Comparison of ENCODE assay signal across 24 cellular contexts in genomic region chr2:1794821-1795220, GRCh38.
"Had no signal": no experiment of that assay in that cellular context is flagged by ENCODE, and none has a peak within 500 bp of the region (broad histone marks: within the 10 kb centered on the region; RNA-seq: fewer than 3 reads in every experiment).

No MANE protein-coding gene starts in this region.

- ATAC-seq: activated CD4-positive, CD25-positive, alpha-beta regulatory T cell treated with anti-CD3 and anti-CD28 coated beads, Interleukin-2, amount 50 U/mL, for 24 hours; activated CD8-positive, alpha-beta T cell treated with anti-CD3 and anti-CD28 coated beads, Interleukin-2, amount 10 ng/mL, durations not matched to agents 7 days and 5 days; activated T-cell treated with anti-CD3 and anti-CD28 coated beads, Interleukin-2, amount 50 U/mL, for 4 hours; body of pancreas; gastrocnemius medialis; naive thymus-derived CD8-positive, alpha-beta T cell; sciatic nerve; stimulated activated memory B cell treated with anti-CD40 and anti-IgM and Interleukin-4, amounts not matched to agents 10 μg/mL and 1 μg/mL and 100 μg/mL, for 72 hours had no signal

- H3K4me3 Mint-ChIP-seq: activated CD8-positive, alpha-beta T cell treated with anti-CD3 and anti-CD28 coated beads, Interleukin-2, amount 10 ng/mL, durations not matched to agents 7 days and 5 days; activated naive CD4-positive, alpha-beta T cell treated with anti-CD3 and anti-CD28 coated beads for 36 hours; activated T-cell treated with anti-CD3 and anti-CD28 coated beads, Interleukin-2, amount 50 U/mL, for 4 hours; mesothelial cell of epicardium; stimulated activated memory B cell treated with anti-CD40 and anti-IgM and Interleukin-4, amounts not matched to agents 10 μg/mL and 1 μg/mL and 100 μg/mL, for 72 hours had no signal

- H3K27ac ChIP-seq: body of pancreas, esophagus squamous epithelium, gastrocnemius medialis, stomach, suprapubic skin, uterus, VCaP had no signal

- H3K27me3 ChIP-seq: body of pancreas, gastrocnemius medialis, stomach, transverse colon, uterus had no signal

- H3K4me1 ChIP-seq: body of pancreas, uterus had no signal

- H3K4me3 ChIP-seq: body of pancreas, esophagus squamous epithelium, gastrocnemius medialis, stomach, suprapubic skin, transverse colon, uterus had no signal

- H3K9me3 Mint-ChIP-seq: activated naive CD4-positive, alpha-beta T cell treated with anti-CD3 and anti-CD28 coated beads for 36 hours; activated T-cell treated with anti-CD3 and anti-CD28 coated beads, Interleukin-2, amount 50 U/mL, for 4 hours; mesothelial cell of epicardium; stimulated activated memory B cell treated with anti-CD40 and anti-IgM and Interleukin-4, amounts not matched to agents 10 μg/mL and 1 μg/mL and 100 μg/mL, for 72 hours had no signal

- H3K36me3 Mint-ChIP-seq: mesothelial cell of epicardium; naive thymus-derived CD8-positive, alpha-beta T cell; stimulated activated memory B cell treated with anti-CD40 and anti-IgM and Interleukin-4, amounts not matched to agents 10 μg/mL and 1 μg/mL and 100 μg/mL, for 72 hours had no signal

- H3K36me3 ChIP-seq: esophagus squamous epithelium, gastrocnemius medialis, stomach, suprapubic skin, transverse colon, uterus had no signal

- H3K4me1 Mint-ChIP-seq: stimulated activated memory B cell treated with anti-CD40 and anti-IgM and Interleukin-4, amounts not matched to agents 10 μg/mL and 1 μg/mL and 100 μg/mL, for 72 hours had no signal

- H3K27ac Mint-ChIP-seq: activated CD8-positive, alpha-beta T cell treated with anti-CD3 and anti-CD28 coated beads, Interleukin-2, amount 10 ng/mL, durations not matched to agents 7 days and 5 days; activated naive CD4-positive, alpha-beta T cell treated with anti-CD3 and anti-CD28 coated beads for 36 hours; mesothelial cell of epicardium; stimulated activated memory B cell treated with anti-CD40 and anti-IgM and Interleukin-4, amounts not matched to agents 10 μg/mL and 1 μg/mL and 100 μg/mL, for 72 hours had no signal

- DNase-seq: activated CD4-positive, alpha-beta T cell treated with anti-CD3 and anti-CD28 coated beads, Interleukin-2, amount 50 U/mL, for 1 hour; activated CD8-positive, alpha-beta T cell treated with anti-CD3 and anti-CD28 coated beads, Interleukin-2, amount 10 ng/mL, durations not matched to agents 7 days and 5 days; activated naive CD4-positive, alpha-beta T cell treated with anti-CD3 and anti-CD28 coated beads for 36 hours; activated T-cell treated with anti-CD3 and anti-CD28 coated beads, Interleukin-2, amount 50 U/mL, for 4 hours; anterior cingulate cortex; body of pancreas; effector memory CD4-positive, alpha-beta T cell; esophagus squamous epithelium; gastrocnemius medialis; hippocampal formation; left ventricle myocardium superior; mammary epithelial cell; small intestine; stimulated activated CD4-positive, alpha-beta T cell treated with anti-CD3 and anti-CD28 coated beads, Interleukin-15, amount 100 ng/mL, for 24 hours; stomach; transverse colon; uterus had no signal

- H3K9me3 ChIP-seq: body of pancreas, esophagus squamous epithelium, gastrocnemius medialis, stomach, suprapubic skin, transverse colon, uterus had no signal
